Comparison of ENCODE assay signal across 27 cellular contexts in the genomic region with DNA sequence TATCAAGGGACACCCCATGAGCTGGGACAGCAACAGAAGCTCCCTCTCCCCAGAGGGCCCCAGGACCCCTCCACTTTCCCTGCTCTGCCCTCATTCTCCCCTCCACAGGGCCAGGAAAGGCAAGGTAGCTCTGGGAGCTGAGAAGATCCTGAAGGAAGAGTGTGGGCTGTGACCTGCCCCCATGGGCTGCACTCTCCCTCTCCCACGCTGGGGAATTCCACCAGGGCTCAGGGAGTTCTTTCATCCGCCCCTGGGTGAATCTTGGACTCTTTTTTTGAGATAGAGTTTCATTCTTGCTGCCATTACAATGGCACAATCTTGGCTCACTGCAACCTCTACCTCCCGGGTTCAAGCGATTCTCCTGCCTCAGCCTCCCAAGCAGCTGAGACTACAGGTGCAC.
"Had no signal": no experiment of that assay in that cellular context is flagged by ENCODE, and none has a peak within 500 bp of the region (broad histone marks: within the 10 kb centered on the region; RNA-seq: fewer than 3 reads in every experiment).

No MANE protein-coding gene starts in this region.

- H3K9me3 ChIP-seq: SJSA1, SK-N-SH had no signal

- H3K9ac ChIP-seq: SK-N-SH had no signal

- FAIRE-seq: bronchial epithelial cell, RCC 7860, TTC549 had no signal

- DNase-seq: activated CD4-positive, alpha-beta T cell treated with anti-CD3 and anti-CD28 coated beads, Interleukin-2, amount 10 ng/mL, durations not matched to agents 24 days and 14 days; activated CD4-positive, alpha-beta T cell treated with anti-CD3 and anti-CD28 coated beads, Interleukin-2, amount 50 U/mL, for 4 hours; activated CD8-positive, alpha-beta T cell treated with anti-CD3 and anti-CD28 coated beads for 36 hours; activated gamma-delta T cell treated with Interleukin-2 at 50 U/mL for 16 hours; activated naive CD4-positive, alpha-beta T cell treated with anti-CD3 and anti-CD28 coated beads, Interleukin-2, amount 10 ng/mL, durations not matched to agents 7 days and 5 days; activated naive CD8-positive, alpha-beta T cell treated with anti-CD3 and anti-CD28 coated beads, Interleukin-2, amount 50 U/mL, for 24 hours; activated T-cell treated with anti-CD3 and anti-CD28 coated beads, Interleukin-2, amount 50 U/mL, for 1 hour; anterior cingulate cortex; central memory CD4-positive, alpha-beta T cell; Karpas-422; KBM-7; NCI-H1048; NCI-H1105 treated with DMSO at 0.1 percent for 48 hours; NCI-H1436; NCI-H1694 treated with DMSO at 0.1 percent for 48 hours; NCI-H2029; NCI-H345; NCI-H526; NCI-H748 treated with DMSO at 0.1 percent for 48 hours; PC-9; SHP77 treated with DMSO at 0.1 percent for 48 hours; SK-N-SH had no signal

- ATAC-seq: activated CD8-positive, alpha-beta T cell treated with anti-CD3 and anti-CD28 coated beads for 36 hours; activated naive CD8-positive, alpha-beta T cell treated with anti-CD3 and anti-CD28 coated beads, Interleukin-2, amount 50 U/mL, for 24 hours had no signal

- H3K4me3 ChIP-seq: PC-9, SJSA1 had no signal

- H3K27ac ChIP-seq: PC-9, RWPE1, SJSA1 had no signal

- H3K27me3 ChIP-seq: SJSA1 had no signal

- H3K4me2 ChIP-seq: PC-9, SK-N-SH had no signal

- H3K36me3 ChIP-seq: SJSA1 had no signal

- H2AFZ ChIP-seq: PC-9 had no signal
